8 cellular contexts compared by ENCODE assay signal in genomic region chr1:44406761-44407429, GRCh38. TPM values are rescaled to one million over a fixed set of nuclear protein-coding genes. Genes with fewer than 3 reads are reported as not detected.
DNase-seq lines count a peak whose midpoint lies in the region; ATAC-seq lines count a peak whose summit lies in the region.

No MANE protein-coding gene starts in this region.

- peaks cover 29% of the 10 kb centered on the region for H3K4me1 Mint-ChIP-seq in activated naive CD8-positive, alpha-beta T cell (ENCODE audit: low read depth)
- peaks cover 20% of the 10 kb centered on the region for H3K4me1 Mint-ChIP-seq in T-helper 2 cell treated with Interferon-gamma antibody and Interleukin-4, amounts not matched to agents 5 μg/mL and 100 μg/mL, for 36 hours (ENCODE audit: low read depth)

- DNase-seq in NCI-H1417 (lab: John Stamatoyannopoulos, UW) = peak in 2 of 3 experiments; percentile 54 to 60
- DNase-seq in NCI-H1417 treated with DMSO at 0.1 percent for 48 hours (lab: John Stamatoyannopoulos, UW) = no peak
- peak; percentile 47 for DNase-seq in left kidney (ENCODE audit: low read depth, low spot score)
- peak in 1 of 49 donors; percentile 40 for DNase-seq in substantia nigra (lab: John Stamatoyannopoulos, UW)
- DNase-seq in T-helper 2 cell treated with Interferon-gamma antibody and Interleukin-4, amounts not matched to agents 5 μg/mL and 100 μg/mL, for 36 hours (ENCODE audit: low spot score) = no peak
- no peak for DNase-seq in occipital lobe (lab: John Stamatoyannopoulos, UW)

- ATAC-seq in GM19324 (IDR thresholded peaks at IDR 0.05; ENCODE audit: low FRiP score, unreplicated experiment) = no peak

- peaks cover 19% of the 10 kb centered on the region for H3K27me3 Mint-ChIP-seq in activated naive CD8-positive, alpha-beta T cell
- H3K27me3 Mint-ChIP-seq in T-helper 2 cell treated with Interferon-gamma antibody and Interleukin-4, amounts not matched to agents 5 μg/mL and 100 μg/mL, for 36 hours (ENCODE audit: low read depth) = peaks cover 45% of the 10 kb centered on the region

- H3K4me3 Mint-ChIP-seq in activated naive CD8-positive, alpha-beta T cell = peak overlapping the region; percentile 70
- no peak overlapping the region for H3K4me3 Mint-ChIP-seq in T-helper 2 cell treated with Interferon-gamma antibody and Interleukin-4, amounts not matched to agents 5 μg/mL and 100 μg/mL, for 36 hours

- H3K27ac ChIP-seq in substantia nigra (ENCODE audit: low read depth, low read length, poor library complexity, severe bottlenecking) = peak overlapping the region; percentile 93

- H3K9me3 Mint-ChIP-seq in activated naive CD8-positive, alpha-beta T cell (ENCODE audit: low read depth) = no peaks in the 10 kb centered on the region
- no peaks in the 10 kb centered on the region for H3K9me3 Mint-ChIP-seq in T-helper 2 cell treated with Interferon-gamma antibody and Interleukin-4, amounts not matched to agents 5 μg/mL and 100 μg/mL, for 36 hours

- H3K27ac Mint-ChIP-seq in activated naive CD8-positive, alpha-beta T cell = no peak overlapping the region
- no peak overlapping the region for H3K27ac Mint-ChIP-seq in T-helper 2 cell treated with Interferon-gamma antibody and Interleukin-4, amounts not matched to agents 5 μg/mL and 100 μg/mL, for 36 hours

- H3K36me3 Mint-ChIP-seq in activated naive CD8-positive, alpha-beta T cell = no peaks in the 10 kb centered on the region
- no peaks in the 10 kb centered on the region for H3K36me3 Mint-ChIP-seq in T-helper 2 cell treated with Interferon-gamma antibody and Interleukin-4, amounts not matched to agents 5 μg/mL and 100 μg/mL, for 36 hours (ENCODE audit: low read depth)

RNA-seq across cellular contexts. Expression of gene RNF220, which starts 1.8 kb away (rescaled TPM):
- 46.8 TPM for total RNA-seq in occipital lobe

RNA-seq across cellular contexts. Expression of gene ERI3, which starts 51.8 kb away (rescaled TPM):
- total RNA-seq in occipital lobe = 99.2 TPM

Comparison
In these comparisons a context has a peak if more than half of its experiments do, and no peak if none do; other contexts are left out.
1. DNase-seq: peak in NCI-H1417 (2 of 3) and left kidney (single experiment); none in NCI-H1417 treated with DMSO at 0.1 percent for 48 hours (single experiment), T-helper 2 cell treated with Interferon-gamma antibody and Interleukin-4, amounts not matched to agents 5 μg/mL and 100 μg/mL, for 36 hours (single experiment) and occipital lobe (single experiment).